ENCODE assay signal across 17 cellular contexts in genomic region chr15:90033006-90033405, GRCh38. TPM values are rescaled to one million over a fixed set of nuclear protein-coding genes. Genes with fewer than 3 reads are reported as not detected.
DNase-seq lines count a peak whose midpoint lies in the region; ATAC-seq and TF ChIP-seq lines count a peak whose summit lies in the region.
"Had no signal": no experiment of that assay in that cellular context is flagged by ENCODE, and none has a peak within 500 bp of the region (broad histone marks: within the 10 kb centered on the region; RNA-seq: fewer than 3 reads in every experiment).

No MANE protein-coding gene starts in this region.

- H3K36me3 Mint-ChIP-seq in CD4-positive, alpha-beta memory T cell, result peaks cover 0 to 5% of the 10 kb centered on the region in 2 donors
- H3K36me3 Mint-ChIP-seq in effector memory CD8-positive, alpha-beta T cell (ENCODE audit: insufficient read depth), result peaks cover 14% of the 10 kb centered on the region

- peaks cover 68% of the 10 kb centered on the region for H3K4me1 ChIP-seq in CD4-positive, alpha-beta memory T cell (ENCODE audit: insufficient read depth, low read length)
- H3K4me1 ChIP-seq in neutrophil (ENCODE audit: control insufficient read depth in 1 of 2, insufficient read depth in 1 of 2, low read depth in 1 of 2, low read length in 1 of 2), result peaks cover 99% of the 10 kb centered on the region in 2 experiments

- intact Hi-C loops in CD4-positive, alpha-beta memory T cell (cut with micrococcal nuclease), result no loop called here

- no peak overlapping the region for H3K4me3 ChIP-seq in CD4-positive, alpha-beta memory T cell (ENCODE audit: low read length in 2 of 2)
- H3K4me3 ChIP-seq in neutrophil (ENCODE audit: low read depth in 1 of 2, low read length in 1 of 2), result no peak overlapping the region
- H3K4me3 ChIP-seq: dorsolateral prefrontal cortex, gastroesophageal sphincter, pancreas had no signal

- POLR2A ChIA-PET in CD4-positive, alpha-beta memory T cell (lab: Charles Lee; ENCODE audit: partially characterized antibody), result interaction anchor here (0.5 to 4.4 kb wide), 6 partner anchors 14 to 139 kb away, joined by 3 to 19 read pairs (median 5); partner anchors contain the start of genes AP3S2 and ZNF710

- peak overlapping the region; percentile 12 for H3K27ac ChIP-seq in CD4-positive, alpha-beta memory T cell (ENCODE audit: low read depth, low read length)
- peak overlapping the region; percentile 96 for H3K27ac ChIP-seq in neutrophil

- no peaks in the 10 kb centered on the region for H3K36me3 ChIP-seq in CD4-positive, alpha-beta memory T cell (ENCODE audit: insufficient read depth, low read length)
- H3K36me3 ChIP-seq in neutrophil, result no peaks in the 10 kb centered on the region
- H3K36me3 ChIP-seq: gastroesophageal sphincter, pancreas had no signal

- CTCF ChIA-PET in CD4-positive, alpha-beta memory T cell (lab: Charles Lee; ENCODE audit: partially characterized antibody), result interaction anchor here (1.9 to 4.0 kb wide), 3 partner anchors 14 to 38 kb away, joined by 6 to 19 read pairs (median 11); no protein-coding TSS in a partner anchor

- H3K27me3 Mint-ChIP-seq in CD4-positive, alpha-beta memory T cell, result no peaks in the 10 kb centered on the region
- no peaks in the 10 kb centered on the region for H3K27me3 Mint-ChIP-seq in effector memory CD8-positive, alpha-beta T cell
- H3K27me3 Mint-ChIP-seq: stimulated activated naive CD8-positive, alpha-beta T cell treated with anti-CD3 and anti-CD28 coated beads, Interleukin-15, amount 100 ng/mL, for 72 hours had no signal

- H3K9me3 Mint-ChIP-seq in CD4-positive, alpha-beta memory T cell, result peaks cover 0 to 7% (median under 1%) of the 10 kb centered on the region in 8 donors
- no peaks in the 10 kb centered on the region for H3K9me3 Mint-ChIP-seq in effector memory CD8-positive, alpha-beta T cell
- H3K9me3 Mint-ChIP-seq: stimulated activated naive CD8-positive, alpha-beta T cell treated with anti-CD3 and anti-CD28 coated beads, Interleukin-15, amount 100 ng/mL, for 72 hours had no signal

- H3K27ac Mint-ChIP-seq in CD4-positive, alpha-beta memory T cell, result peak overlapping the region; percentile 16 to 91 (median 68)
- H3K27ac Mint-ChIP-seq in effector memory CD8-positive, alpha-beta T cell, result peak overlapping the region; percentile 81 to 91

- peaks cover 40 to 73% (median 60%) of the 10 kb centered on the region in 4 donors for H3K4me1 Mint-ChIP-seq in CD4-positive, alpha-beta memory T cell
- H3K4me1 Mint-ChIP-seq in effector memory CD8-positive, alpha-beta T cell (ENCODE audit: low read depth in 2 of 2), result peaks cover 48 to 52% of the 10 kb centered on the region in 2 donors

- no peaks in the 10 kb centered on the region for H3K27me3 ChIP-seq in CD4-positive, alpha-beta memory T cell (ENCODE audit: insufficient read depth, low read length)
- no peaks in the 10 kb centered on the region for H3K27me3 ChIP-seq in neutrophil
- H3K27me3 ChIP-seq: dorsolateral prefrontal cortex, gastroesophageal sphincter, pancreas had no signal

- in situ Hi-C loops in GM13977 (cut with MboI; ENCODE audit: low pct_unique_long_range_greater_than_20kb, low sequenced_read_pairs, unreplicated experiment), result no loop called here

- no peaks in the 10 kb centered on the region for H3K9me3 ChIP-seq in CD4-positive, alpha-beta memory T cell (ENCODE audit: control insufficient read depth in 1 of 2, low read length in 2 of 2)
- H3K9me3 ChIP-seq in neutrophil, result no peaks in the 10 kb centered on the region
- H3K9me3 ChIP-seq: gastroesophageal sphincter, pancreas had no signal

- H3K4me3 Mint-ChIP-seq in CD4-positive, alpha-beta memory T cell, result peak overlapping the region in 6 of 8 donors; percentile 28 to 65 (median 43)
- H3K4me3 Mint-ChIP-seq in effector memory CD8-positive, alpha-beta T cell, result peak overlapping the region in 1 of 2 donors; percentile 22

- ATAC-seq in effector memory CD8-positive, alpha-beta T cell (replicated peaks), result no peak
- ATAC-seq: gastroesophageal sphincter; left cardiac atrium; pancreas; stimulated activated naive CD8-positive, alpha-beta T cell treated with anti-CD3 and anti-CD28 coated beads, Interleukin-15, amount 100 ng/mL, for 72 hours had no signal

- TF ChIP-seq CTCF in neutrophil (IDR thresholded peaks at IDR 0.05) (no peak), GM13977 (IDR thresholded peaks at IDR 0.05; ENCODE audit: extremely low read depth, insufficient read depth, missing control alignments) (no peak)

- DNase-seq in CD4-positive, alpha-beta memory T cell, result no peak
- peak; percentile 29 for DNase-seq in NCI-H82 treated with DMSO at 0.1 percent for 48 hours (lab: John Stamatoyannopoulos, UW; ENCODE audit: unreplicated experiment)
- DNase-seq in effector memory CD8-positive, alpha-beta T cell, result no peak
- DNase-seq in GM13977 (ENCODE audit: low spot score), result no peak
- DNase-seq in NCI-H2196 (lab: John Stamatoyannopoulos, UW; ENCODE audit: unreplicated experiment), result no peak
- no peak for DNase-seq in amygdala (lab: John Stamatoyannopoulos, UW)
- no peak for DNase-seq in kidney glomerular epithelial cell (lab: John Stamatoyannopoulos, UW)
- DNase-seq: dorsolateral prefrontal cortex; left cardiac atrium; NCI-H1105; NCI-H524 treated with DMSO at 0.1 percent for 48 hours; SHP77; stimulated activated CD4-positive, alpha-beta T cell treated with anti-CD3 and anti-CD28 coated beads, Interleukin-4, amount 100 ng/mL, for 1 hour; stimulated activated naive CD8-positive, alpha-beta T cell treated with anti-CD3 and anti-CD28 coated beads, Interleukin-15, amount 100 ng/mL, for 72 hours had no signal

RNA-seq across cellular contexts. Expression of gene ZNF710, which starts 31.9 kb away (rescaled TPM):
- total RNA-seq in CD4-positive, alpha-beta memory T cell, result 10 to 100 TPM; 19.2 to 19.7 TPM
- 1 to 10 TPM in 1 of 2 donors, under 1 TPM in 1; 0.10 to 2.7 TPM for polyA plus RNA-seq in CD4-positive, alpha-beta memory T cell
